8 cellular contexts compared by ENCODE assay signal in the genomic region with DNA sequence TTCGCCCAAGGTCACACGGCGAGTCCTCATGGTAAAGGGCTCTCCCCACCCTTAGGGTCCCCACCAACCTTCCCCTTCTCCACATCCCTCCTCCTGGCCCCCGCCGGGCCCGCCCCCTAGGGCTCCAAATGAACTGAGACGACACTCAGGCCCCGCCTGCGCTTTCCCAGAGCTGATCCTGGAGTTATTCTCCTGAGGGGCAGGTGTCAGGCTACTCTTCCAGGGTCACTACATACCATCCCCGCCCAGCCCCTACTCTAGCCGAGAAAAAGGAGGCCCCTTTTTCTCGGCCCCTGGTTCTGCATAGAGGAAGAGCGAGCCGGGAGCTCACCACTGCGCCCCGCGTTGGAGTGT.
A peak's percentile ranks its signal among the peaks of the same experiment; 100 is the strongest.
DNase-seq lines count a peak whose midpoint lies in the region; ATAC-seq and TF ChIP-seq lines count a peak whose summit lies in the region.

No MANE protein-coding gene starts in this region.

- no peaks in the 10 kb centered on the region for H3K4me1 ChIP-seq in NT2/D1 (ENCODE audit: insufficient read depth, insufficient read length)
- peaks cover 10% of the 10 kb centered on the region for H3K4me1 ChIP-seq in iPS-18a (ENCODE audit: control insufficient read depth, low read depth, low read length)

- H3K36me3 ChIP-seq in NT2/D1 (ENCODE audit: insufficient read depth, insufficient read length, low read length): peaks cover 22% of the 10 kb centered on the region
- H3K36me3 ChIP-seq in iPS-18a (ENCODE audit: control insufficient read depth, low read depth, low read length): peaks cover 10% of the 10 kb centered on the region

- ATAC-seq in GM21515 (IDR thresholded peaks at IDR 0.05; ENCODE audit: unreplicated experiment): peak; percentile 18

- DNase-seq in ACHN (peak; percentile 37), NT2/D1 (ENCODE audit: low read depth, low spot score) (no peak), GM13976 (ENCODE audit: low spot score) (no peak), AML-193 (lab: John Stamatoyannopoulos, UW) (no peak)
- peak; percentile 15 for DNase-seq in stimulated activated CD8-positive, alpha-beta memory T cell treated with anti-CD3 and anti-CD28 coated beads, Interleukin-12 subunit alpha, Interleukin-12 subunit beta, amount 100 ng/mL, for 4 hours (ENCODE audit: low read depth)

- TF ChIP-seq CTCF in GM13976 (IDR thresholded peaks at IDR 0.05; ENCODE audit: borderline replicate concordance, control extremely low read depth, extremely low read depth, insufficient read depth, missing control alignments): no peak

- H3K9ac ChIP-seq in NT2/D1 (ENCODE audit: insufficient read length, low read depth) (peak overlapping the region; percentile 98), iPS-18a (ENCODE audit: low read length) (peak overlapping the region; percentile 76)

- H3K4me3 ChIP-seq in NT2/D1 (ENCODE audit: insufficient read length, low read depth) (peak overlapping the region; percentile 87), iPS-18a (ENCODE audit: low read length) (peak overlapping the region; percentile 81)

- H3K27me3 ChIP-seq in NT2/D1 (ENCODE audit: insufficient read depth, insufficient read length) (no peaks in the 10 kb centered on the region), iPS-18a (ENCODE audit: control insufficient read depth, insufficient read depth, low read length) (no peaks in the 10 kb centered on the region)

- H3K9me3 ChIP-seq in NT2/D1 (ENCODE audit: insufficient read depth, low read length) (no peaks in the 10 kb centered on the region), iPS-18a (ENCODE audit: control insufficient read depth, low read depth, low read length) (no peaks in the 10 kb centered on the region)

- H3K27ac ChIP-seq in angular gyrus (ENCODE audit: low read depth, low read length) (peak overlapping the region; percentile 82), iPS-18a (ENCODE audit: low read length) (no peak overlapping the region)

- in situ Hi-C loops in ACHN (cut with HindIII; ENCODE audit: low pct_ligation_motif_present, low pct_unique_long_range_greater_than_20kb, low sequenced_read_pairs): no loop called here
- in situ Hi-C loops in GM13976 (cut with MboI; ENCODE audit: low sequenced_read_pairs, unreplicated experiment): no loop called here

Comparison
In these comparisons a context has a peak if more than half of its experiments do, and no peak if none do; other contexts are left out.
1. DNase-seq: peak in ACHN (single experiment) and stimulated activated CD8-positive, alpha-beta memory T cell treated with anti-CD3 and anti-CD28 coated beads, Interleukin-12 subunit alpha, Interleukin-12 subunit beta, amount 100 ng/mL, for 4 hours (single experiment); none in NT2/D1 (single experiment), GM13976 (single experiment) and AML-193 (0 of 2).